Comparison of ENCODE assay signal across 26 cellular contexts in genomic region chr11:126343051-126343450, GRCh38. TPM values are rescaled to one million over a fixed set of nuclear protein-coding genes. Genes with fewer than 3 reads are reported as not detected.
DNase-seq lines count a peak whose midpoint lies in the region; ATAC-seq and TF ChIP-seq lines count a peak whose summit lies in the region.
"Had no signal": no experiment of that assay in that cellular context is flagged by ENCODE, and none has a peak within 500 bp of the region (broad histone marks: within the 10 kb centered on the region; RNA-seq: fewer than 3 reads in every experiment).

No MANE protein-coding gene starts in this region.

- whole genome bisulfite sequencing in neuronal stem cell (ENCODE audit: extremely low coverage in 2 of 2, insufficient read length in 2 of 2, insufficient replicate concordance in 1 of 2), 2 donors, result no CpG with 5 or more reads among the region's 16 CpGs

- H3K79me1 ChIP-seq in neuronal stem cell (ENCODE audit: low read depth, low read length), result no peaks in the 10 kb centered on the region

- H2AFZ ChIP-seq in neuronal stem cell (ENCODE audit: low read length), result no peak overlapping the region
- H2AFZ ChIP-seq: GM23338 had no signal

- H2BK5ac ChIP-seq in neuronal stem cell (ENCODE audit: low read length), result no peak overlapping the region

- no peak for ATAC-seq in central memory CD8-positive, alpha-beta T cell (replicated peaks; ENCODE audit: extremely low read depth, poor library complexity, severe bottlenecking)
- ATAC-seq in stimulated activated naive CD8-positive, alpha-beta T cell treated with anti-CD3 and anti-CD28 coated beads, Interleukin-15, amount 100 ng/mL, for 72 hours, result no peak
- ATAC-seq in HG03457 (IDR thresholded peaks at IDR 0.05; ENCODE audit: unreplicated experiment), result no peak
- ATAC-seq: CD8-positive, alpha-beta T cell; GM23338 had no signal

- H3K9ac ChIP-seq in neuronal stem cell (ENCODE audit: low read depth, low read length, poor library complexity), result no peak overlapping the region
- H3K9ac ChIP-seq: KMS-11 had no signal

- no peaks in the 10 kb centered on the region for H3K27me3 Mint-ChIP-seq in central memory CD8-positive, alpha-beta T cell
- no peaks in the 10 kb centered on the region for H3K27me3 Mint-ChIP-seq in stimulated activated naive CD8-positive, alpha-beta T cell treated with anti-CD3 and anti-CD28 coated beads, Interleukin-15, amount 100 ng/mL, for 72 hours
- H3K27me3 Mint-ChIP-seq: B cell had no signal

- no peak overlapping the region for H2BK15ac ChIP-seq in neuronal stem cell (ENCODE audit: low read length)

- H3K4me3 ChIP-seq in A673 (ENCODE audit: low read depth, low read length, poor library complexity, severe bottlenecking) (no peak overlapping the region), neuronal stem cell (ENCODE audit: low read length in 2 of 2) (no peak overlapping the region)
- H3K4me3 ChIP-seq: GM23338 had no signal

- no peaks in the 10 kb centered on the region for H3K36me3 ChIP-seq in A673 (ENCODE audit: insufficient read depth, low read length, poor library complexity, severe bottlenecking)
- H3K36me3 ChIP-seq in neuronal stem cell (replicated peaks in 1 of 2; ENCODE audit: control insufficient read depth in 2 of 2, insufficient read depth in 2 of 2, low read length in 2 of 2), result peaks cover 11 to 79% of the 10 kb centered on the region in 2 donors

- H3K4ac ChIP-seq in neuronal stem cell (ENCODE audit: low read length), result no peak overlapping the region

- CTCF ChIA-PET in A673 (lab: Charles Lee), result no interaction called here

- no TSS peak for BruUV-seq in A673 (replicated peaks; lab: Mats Ljungman, UMichigan)

- H3K14ac ChIP-seq in neuronal stem cell (ENCODE audit: low read length), result no peak overlapping the region

- H3K4me3 Mint-ChIP-seq in central memory CD8-positive, alpha-beta T cell, result no peak overlapping the region
- no peak overlapping the region for H3K4me3 Mint-ChIP-seq in stimulated activated naive CD8-positive, alpha-beta T cell treated with anti-CD3 and anti-CD28 coated beads, Interleukin-15, amount 100 ng/mL, for 72 hours
- H3K4me3 Mint-ChIP-seq: B cell; CD8-positive, alpha-beta T cell; GM23338; H9 had no signal

- H3K27me3 ChIP-seq in A673 (replicated peaks; ENCODE audit: insufficient read depth, low read depth, low read length, poor library complexity) (no peaks in the 10 kb centered on the region), neuronal stem cell (ENCODE audit: control insufficient read depth in 3 of 3, insufficient read depth in 3 of 3, low read depth in 1 of 3, low read length in 3 of 3) (no peaks in the 10 kb centered on the region)

- peaks cover 5% of the 10 kb centered on the region for H3K4me1 Mint-ChIP-seq in central memory CD8-positive, alpha-beta T cell
- peaks cover 31% of the 10 kb centered on the region for H3K4me1 Mint-ChIP-seq in stimulated activated naive CD8-positive, alpha-beta T cell treated with anti-CD3 and anti-CD28 coated beads, Interleukin-15, amount 100 ng/mL, for 72 hours
- H3K4me1 Mint-ChIP-seq: B cell had no signal

- peaks cover 28% of the 10 kb centered on the region for H3K36me3 Mint-ChIP-seq in central memory CD8-positive, alpha-beta T cell (ENCODE audit: insufficient read depth)

- peak overlapping the region; percentile 10 for H3K27ac ChIP-seq in A673 (ENCODE audit: low read depth, low read length, poor library complexity, severe bottlenecking)
- no peak overlapping the region for H3K27ac ChIP-seq in neuronal stem cell (replicated peaks; ENCODE audit: low read length)
- H3K27ac ChIP-seq: C4-2B, KMS-11 had no signal

- POLR2A ChIA-PET in A673 (lab: Charles Lee; ENCODE audit: low non-redundant PET), result no interaction called here

- no peak overlapping the region for H2BK120ac ChIP-seq in neuronal stem cell (ENCODE audit: low read depth, low read length)

- peaks cover 38% of the 10 kb centered on the region for H3K4me1 ChIP-seq in A673 (ENCODE audit: insufficient read depth, low read length, poor library complexity, severe bottlenecking)
- H3K4me1 ChIP-seq in neuronal stem cell (ENCODE audit: control insufficient read depth in 2 of 2, insufficient read depth in 1 of 2, low read depth in 1 of 2, low read length in 2 of 2), result peaks cover 6 to 21% of the 10 kb centered on the region in 2 donors
- H3K4me1 ChIP-seq: Caco-2 had no signal

- no peak for TF ChIP-seq CTCF in A673 (conservative IDR thresholded peaks at IDR 0.05; ENCODE audit: low read depth, low read length)

- H2AK5ac ChIP-seq in neuronal stem cell (ENCODE audit: low read depth, low read length), result no peak overlapping the region

- DNase-seq in A673 (ENCODE audit: low spot score) (no peak), NCI-H2171 (lab: John Stamatoyannopoulos, UW) (peak; percentile 40), neuronal stem cell (ENCODE audit: low spot score) (no peak), superior temporal gyrus (ENCODE audit: extremely low spot score) (no peak)
- DNase-seq in central memory CD8-positive, alpha-beta T cell (ENCODE audit: low spot score in 2 of 2), result no peak
- no peak for DNase-seq in stimulated activated naive CD8-positive, alpha-beta T cell treated with anti-CD3 and anti-CD28 coated beads, Interleukin-15, amount 100 ng/mL, for 72 hours
- DNase-seq: Caco-2; CD8-positive, alpha-beta T cell; DMS 273 treated with DMSO at 0.1 percent for 48 hours; DMS79 treated with DMSO at 0.1 percent for 48 hours; GF-D8; H9; IMR-90; MM.1S; NCI-H2029 treated with DMSO at 0.1 percent for 48 hours; NCI-H226; NCI-H510A; NCI-H69; RPMI8226; SIG-M5; SK-N-SH had no signal

- H2BK12ac ChIP-seq in neuronal stem cell (ENCODE audit: low read length), result no peak overlapping the region

- H4K91ac ChIP-seq in neuronal stem cell (ENCODE audit: low read depth, low read length, poor library complexity), result no peak overlapping the region

- intact Hi-C loops in A673 (cut with micrococcal nuclease; ENCODE audit: unreplicated experiment), result no loop called here

- no peak overlapping the region for H3K18ac ChIP-seq in neuronal stem cell (ENCODE audit: low read length)

- no peak overlapping the region for H4K8ac ChIP-seq in neuronal stem cell (ENCODE audit: low read depth, low read length)

- H3K27ac Mint-ChIP-seq in central memory CD8-positive, alpha-beta T cell (ENCODE audit: low read depth), result peak overlapping the region; percentile 38
- no peak overlapping the region for H3K27ac Mint-ChIP-seq in stimulated activated naive CD8-positive, alpha-beta T cell treated with anti-CD3 and anti-CD28 coated beads, Interleukin-15, amount 100 ng/mL, for 72 hours
- H3K27ac Mint-ChIP-seq: B cell, GM23338 had no signal

- no peaks in the 10 kb centered on the region for H3K9me3 Mint-ChIP-seq in central memory CD8-positive, alpha-beta T cell
- no peaks in the 10 kb centered on the region for H3K9me3 Mint-ChIP-seq in stimulated activated naive CD8-positive, alpha-beta T cell treated with anti-CD3 and anti-CD28 coated beads, Interleukin-15, amount 100 ng/mL, for 72 hours
- H3K9me3 Mint-ChIP-seq: CD8-positive, alpha-beta T cell; GM23338; H9 had no signal

- no peaks in the 10 kb centered on the region for H3K9me3 ChIP-seq in A673 (ENCODE audit: low read depth, low read length, poor library complexity, severe bottlenecking)
- no peaks in the 10 kb centered on the region for H3K9me3 ChIP-seq in neuronal stem cell (replicated peaks in 1 of 2; ENCODE audit: control insufficient read depth in 2 of 2, insufficient read depth in 1 of 2, low read depth in 1 of 2, low read length in 2 of 2)
- H3K9me3 ChIP-seq: Caco-2, SK-N-SH had no signal

- peak overlapping the region; percentile 50 for H3K23ac ChIP-seq in neuronal stem cell (ENCODE audit: low read depth, low read length, poor library complexity)

- no peak overlapping the region for H3K4me2 ChIP-seq in neuronal stem cell (ENCODE audit: insufficient read depth, low read length, poor library complexity, severe bottlenecking)
- H3K4me2 ChIP-seq: GM23338, KMS-11 had no signal

RNA-seq across cellular contexts. Expression of gene ST3GAL4, which starts 12.4 kb away (rescaled TPM):
- total RNA-seq in A673 (2021), result 26.4 and 29.9 TPM in 2 replicates
- polyA plus RNA-seq in neuronal stem cell (2013, experiment 1 of 2), result 12.7 TPM
- 11.2 TPM for polyA plus RNA-seq in neuronal stem cell (2013, experiment 2 of 2)

RNA-seq across cellular contexts. Expression of gene DCPS, which starts 39.2 kb away (rescaled TPM):
- total RNA-seq in A673 (2021), result 31.2 and 38.4 TPM in 2 replicates
- 21.3 TPM for polyA plus RNA-seq in neuronal stem cell (2013, experiment 1 of 2)
- polyA plus RNA-seq in neuronal stem cell (2013, experiment 2 of 2), result 21.8 TPM
